Comparison of ENCODE assay signal across 8 cellular contexts in the genomic region with DNA sequence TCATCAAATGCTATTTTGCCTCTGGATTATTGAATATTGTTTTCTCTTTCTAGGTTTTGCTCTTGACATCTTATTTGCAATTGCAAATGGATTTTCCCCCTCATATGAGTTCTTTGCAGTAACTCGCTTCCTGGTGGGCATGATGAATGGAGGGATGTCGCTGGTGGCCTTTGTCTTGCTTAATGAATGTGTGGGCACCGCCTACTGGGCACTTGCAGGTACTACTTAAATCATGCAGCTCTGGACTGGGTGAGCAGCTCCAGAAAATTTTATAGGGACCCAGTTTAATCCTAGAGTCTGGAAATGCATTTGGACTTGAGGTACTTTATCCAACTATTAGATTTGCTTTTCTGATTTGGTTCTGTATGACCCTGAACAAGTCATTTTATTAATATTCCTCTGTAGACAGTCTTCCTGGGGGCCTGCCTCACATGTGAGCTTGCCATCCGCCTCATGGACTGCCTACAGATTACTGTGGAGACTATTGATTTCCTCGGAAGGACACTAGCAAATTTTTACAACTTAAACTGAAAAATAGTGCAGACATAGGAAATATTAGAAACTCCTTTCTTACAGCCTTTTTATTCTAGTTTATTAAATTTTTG. TPM values are rescaled to one million over a fixed set of nuclear protein-coding genes. Genes with fewer than 3 reads are reported as not detected.
DNase-seq lines count a peak whose midpoint lies in the region; ATAC-seq, FAIRE-seq and TF ChIP-seq lines count a peak whose summit lies in the region.

No MANE protein-coding gene starts in this region.

- CTCF ChIA-PET in HepG2 (lab: Yijun Ruan, JAX; ENCODE audit: low intra/inter-chr PET ratio, low total read pairs) = interaction anchor here (1.2 kb wide), 1 partner anchor 213 kb away, joined by 5 read pairs; no protein-coding TSS in a partner anchor

- peak; percentile 44 for FAIRE-seq in HepG2 (lab: Jason Lieb, UNC)

- TF ChIP-seq RAD21 in HepG2 (CRISPR knock-in tag; IDR thresholded peaks at IDR 0.05) = peak; percentile 27; the same call in 1 of the 2 replicates

- ATAC-seq in HG02678 (IDR thresholded peaks at IDR 0.05; ENCODE audit: unreplicated experiment) = peak; percentile 93
- peak; percentile 92 for ATAC-seq in HepG2

- H3K4me1 ChIP-seq in HepG2 (ENCODE audit: insufficient read depth, low read length) = no peaks in the 10 kb centered on the region

- H4K20me1 ChIP-seq in HepG2 (ENCODE audit: insufficient read depth, low read length) = no peaks in the 10 kb centered on the region

- peak; percentile 67 for TF ChIP-seq CTCF in HepG2 (CRISPR knock-in tag; IDR thresholded peaks at IDR 0.05)

- WGBS in HepG2 (ENCODE audit: low lambda C conversion rate) = 50% methylated on average over 5 of the region's 5 CpGs

- peak; percentile 74 for DNase-seq in activated effector memory CD4-positive, alpha-beta T cell treated with anti-CD3 and anti-CD28 coated beads, Interleukin-2, amount 50 U/mL, for 16 hours
- DNase-seq in activated effector memory CD4-positive, alpha-beta T cell treated with Interleukin-2 at 50 U/mL for 16 hours = no peak
- peak; percentile 14 to 49 for DNase-seq in NCI-H187 (lab: John Stamatoyannopoulos, UW)
- DNase-seq in UCSD-AML1 (lab: John Stamatoyannopoulos, UW; ENCODE audit: unreplicated experiment) = peak; percentile 33
- peak; percentile 64 for DNase-seq in cerebellar cortex (ENCODE audit: low spot score)
- peak; percentile 67 for DNase-seq in HepG2 (ENCODE audit: low spot score)
- DNase-seq in stimulated activated CD8-positive, alpha-beta memory T cell treated with anti-CD3 and anti-CD28 coated beads, Interleukin-15, amount 100 ng/mL, for 48 hours (ENCODE audit: low read depth in 2 of 2) = peak; percentile 18 to 21

- H2AFZ ChIP-seq in HepG2 (ENCODE audit: low read length) = no peak overlapping the region

- POLR2A ChIA-PET in HepG2 (lab: Yijun Ruan, JAX) = no interaction called here

- no peak for TF ChIP-seq POLR2A in HepG2 (IDR thresholded peaks at IDR 0.05; ENCODE audit: insufficient read depth in 1 of 2, low read depth in 2 of 2, low read length in 2 of 2)

- no peak overlapping the region for H3K4me3 ChIP-seq in HepG2 (replicated peaks in 1 of 3; ENCODE audit: insufficient read depth in 1 of 3, low read depth in 2 of 3, low read length in 3 of 3)

- TF ChIP-seq EP300 in HepG2 (IDR thresholded peaks at IDR 0.05; ENCODE audit: low read depth in 2 of 2, low read length in 2 of 2) (no peak), HepG2 (CRISPR knock-in tag; IDR thresholded peaks at IDR 0.05; ENCODE audit: borderline replicate concordance) (no peak)

- H3K4me2 ChIP-seq in HepG2 (ENCODE audit: low read depth, low read length) = no peak overlapping the region

- intact Hi-C loops in HepG2 (cut with micrococcal nuclease; ENCODE audit: unreplicated experiment) = loop anchor here (1.0 kb wide), 1 partner anchor 213 kb away; no protein-coding TSS in a partner anchor

- H3K9ac ChIP-seq in HepG2 (ENCODE audit: insufficient read depth, low read depth, low read length) = no peak overlapping the region

- BruUV-seq in HepG2 (replicated peaks; lab: Mats Ljungman, UMichigan) = no TSS peak

- in situ Hi-C loops in HepG2 (cut with HindIII; ENCODE audit: extremely low pct_ligation_motif_present, low pct_unique_long_range_greater_than_20kb) = no loop called here

- no peaks in the 10 kb centered on the region for H3K27me3 ChIP-seq in HepG2 (ENCODE audit: control insufficient read depth in 1 of 2, insufficient read depth in 2 of 2, low read length in 2 of 2)

- H3K36me3 ChIP-seq in HepG2 (replicated peaks in 1 of 2; ENCODE audit: control insufficient read depth in 1 of 2, insufficient read depth in 2 of 2, low read length in 2 of 2) = no peaks in the 10 kb centered on the region

- H3K27ac ChIP-seq in HepG2 (ENCODE audit: extremely low read length, insufficient read depth, low read length) = no peak overlapping the region

- no peaks in the 10 kb centered on the region for H3K79me2 ChIP-seq in HepG2 (ENCODE audit: insufficient read depth, low read length)

- H3K9me3 ChIP-seq in HepG2 (ENCODE audit: low read length) = no peaks in the 10 kb centered on the region

TF ChIP-seq in HepG2, 621 proteins besides CTCF, POLR2A, EP300 and RAD21:
- peak; percentile 48; the same call in 1 of the 2 replicates for TF ChIP-seq CEBPG (CRISPR knock-in tag; IDR thresholded peaks at IDR 0.05)
- TF ChIP-seq, protein P1, sequence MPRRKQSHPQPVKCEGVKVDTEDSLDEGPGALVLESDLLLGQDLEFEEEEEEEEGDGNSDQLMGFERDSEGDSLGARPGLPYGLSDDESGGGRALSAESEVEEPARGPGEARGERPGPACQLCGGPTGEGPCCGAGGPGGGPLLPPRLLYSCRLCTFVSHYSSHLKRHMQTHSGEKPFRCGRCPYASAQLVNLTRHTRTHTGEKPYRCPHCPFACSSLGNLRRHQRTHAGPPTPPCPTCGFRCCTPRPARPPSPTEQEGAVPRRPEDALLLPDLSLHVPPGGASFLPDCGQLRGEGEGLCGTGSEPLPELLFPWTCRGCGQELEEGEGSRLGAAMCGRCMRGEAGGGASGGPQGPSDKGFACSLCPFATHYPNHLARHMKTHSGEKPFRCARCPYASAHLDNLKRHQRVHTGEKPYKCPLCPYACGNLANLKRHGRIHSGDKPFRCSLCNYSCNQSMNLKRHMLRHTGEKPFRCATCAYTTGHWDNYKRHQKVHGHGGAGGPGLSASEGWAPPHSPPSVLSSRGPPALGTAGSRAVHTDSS (CRISPR knock-in tag; conservative IDR thresholded peaks at IDR 0.05) = no peak
- peak; percentile 36; the same call in 1 of the 2 replicates for TF ChIP-seq SMC3 (IDR thresholded peaks at IDR 0.05; ENCODE audit: low read length)
- TF ChIP-seq ZNF326 (CRISPR knock-in tag; IDR thresholded peaks at IDR 0.05; ENCODE audit: borderline replicate concordance) = no peak
- TF ChIP-seq MIXL1 (CRISPR knock-in tag; IDR thresholded peaks at IDR 0.05) = peak; percentile 36; the same call in 1 of the 2 replicates
- TF ChIP-seq STAG1 (CRISPR knock-in tag; IDR thresholded peaks at IDR 0.05) = peak; percentile 62
- TF ChIP-seq, protein P2, sequence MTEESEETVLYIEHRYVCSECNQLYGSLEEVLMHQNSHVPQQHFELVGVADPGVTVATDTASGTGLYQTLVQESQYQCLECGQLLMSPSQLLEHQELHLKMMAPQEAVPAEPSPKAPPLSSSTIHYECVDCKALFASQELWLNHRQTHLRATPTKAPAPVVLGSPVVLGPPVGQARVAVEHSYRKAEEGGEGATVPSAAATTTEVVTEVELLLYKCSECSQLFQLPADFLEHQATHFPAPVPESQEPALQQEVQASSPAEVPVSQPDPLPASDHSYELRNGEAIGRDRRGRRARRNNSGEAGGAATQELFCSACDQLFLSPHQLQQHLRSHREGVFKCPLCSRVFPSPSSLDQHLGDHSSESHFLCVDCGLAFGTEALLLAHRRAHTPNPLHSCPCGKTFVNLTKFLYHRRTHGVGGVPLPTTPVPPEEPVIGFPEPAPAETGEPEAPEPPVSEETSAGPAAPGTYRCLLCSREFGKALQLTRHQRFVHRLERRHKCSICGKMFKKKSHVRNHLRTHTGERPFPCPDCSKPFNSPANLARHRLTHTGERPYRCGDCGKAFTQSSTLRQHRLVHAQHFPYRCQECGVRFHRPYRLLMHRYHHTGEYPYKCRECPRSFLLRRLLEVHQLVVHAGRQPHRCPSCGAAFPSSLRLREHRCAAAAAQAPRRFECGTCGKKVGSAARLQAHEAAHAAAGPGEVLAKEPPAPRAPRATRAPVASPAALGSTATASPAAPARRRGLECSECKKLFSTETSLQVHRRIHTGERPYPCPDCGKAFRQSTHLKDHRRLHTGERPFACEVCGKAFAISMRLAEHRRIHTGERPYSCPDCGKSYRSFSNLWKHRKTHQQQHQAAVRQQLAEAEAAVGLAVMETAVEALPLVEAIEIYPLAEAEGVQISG (CRISPR knock-in tag; IDR thresholded peaks at IDR 0.05) = no peak
TF ChIP-seq in HepG2: peak in this region for 4.

RNA-seq across cellular contexts. Expression of a gene that starts 44.5 kb away (rescaled TPM):
- 0.24 and 0.27 TPM in 2 replicates for total RNA-seq in HepG2 (2016; rRNA removed; fragmentation: Illumina TruSeq; extraction: Trizol)
- total RNA-seq in HepG2 (2016; cell fraction: cytosol; rRNA removed; fragmentation: Illumina TruSeq; extraction: Trizol; ENCODE audit: low read depth) = 0.20 and 0.26 TPM in 2 replicates
- total RNA-seq in HepG2 (2016; cell fraction: insoluble cytoplasmic fraction; rRNA removed; fragmentation: Illumina TruSeq; extraction: Trizol) = 0.16 and 0.17 TPM in 2 replicates
- 0.21 and 0.22 TPM in 2 replicates for total RNA-seq in HepG2 (2016; cell fraction: membrane; rRNA removed; fragmentation: Illumina TruSeq; extraction: Trizol)
- total RNA-seq in HepG2 (2016; cell fraction: nucleus; rRNA removed; fragmentation: Illumina TruSeq; extraction: Trizol) = 0.91 and 1.7 TPM in 2 replicates
- 1.7 and 2.3 TPM in 2 replicates for polyA plus RNA-seq in HepG2 (2011; rRNA removed)
- polyA plus RNA-seq in HepG2 (2011; cell fraction: cytosol; rRNA removed) = 0.86 and 1.2 TPM in 2 replicates
- 3.5 and 5.4 TPM in 2 replicates for polyA plus RNA-seq in HepG2 (2011; cell fraction: nucleus; rRNA removed)
- polyA plus RNA-seq in HepG2 (2012) = 0.73 and 0.93 TPM in 2 replicates
- 0.02 and 0.07 TPM in 2 replicates for polyA plus RNA-seq in HepG2 (2016; cell fraction: cytosol; fragmentation: Illumina TruSeq; extraction: Trizol; ENCODE audit: low read depth)
- 0.11 and 0.12 TPM in 2 replicates for polyA plus RNA-seq in HepG2 (2016; cell fraction: insoluble cytoplasmic fraction; fragmentation: Illumina TruSeq; extraction: Trizol; ENCODE audit: low read depth)
- 0.11 and 0.16 TPM in 2 replicates for polyA plus RNA-seq in HepG2 (2016; cell fraction: membrane; fragmentation: Illumina TruSeq; extraction: Trizol; ENCODE audit: low read depth)
- 0.73 and 0.85 TPM in 2 replicates for polyA plus RNA-seq in HepG2 (2016; cell fraction: nucleus; fragmentation: Illumina TruSeq; extraction: Trizol; ENCODE audit: insufficient read depth, low read depth)
- 3.2 and 9.4 TPM in 2 replicates for polyA minus RNA-seq in HepG2 (2011; rRNA and poly(A)+ RNA removed; ENCODE audit: low replicate concordance)
- polyA minus RNA-seq in HepG2 (2011; cell fraction: cytosol; rRNA and poly(A)+ RNA removed) = 0.44 and 1.9 TPM in 2 replicates
- polyA minus RNA-seq in HepG2 (2011; cell fraction: nucleus; rRNA and poly(A)+ RNA removed) = 12.4 and 13.1 TPM in 2 replicates
